ENCODE assay signal across 1 cellular context in genomic region chr15:73935547-73935946, GRCh38.
TF ChIP-seq lines count a peak whose summit lies in the region.

No MANE protein-coding gene starts in this region.

TF ChIP-seq in WTC11, 78 proteins besides CTCF, POLR2A, EP300 and RAD21:
- TF ChIP-seq, protein P1, sequence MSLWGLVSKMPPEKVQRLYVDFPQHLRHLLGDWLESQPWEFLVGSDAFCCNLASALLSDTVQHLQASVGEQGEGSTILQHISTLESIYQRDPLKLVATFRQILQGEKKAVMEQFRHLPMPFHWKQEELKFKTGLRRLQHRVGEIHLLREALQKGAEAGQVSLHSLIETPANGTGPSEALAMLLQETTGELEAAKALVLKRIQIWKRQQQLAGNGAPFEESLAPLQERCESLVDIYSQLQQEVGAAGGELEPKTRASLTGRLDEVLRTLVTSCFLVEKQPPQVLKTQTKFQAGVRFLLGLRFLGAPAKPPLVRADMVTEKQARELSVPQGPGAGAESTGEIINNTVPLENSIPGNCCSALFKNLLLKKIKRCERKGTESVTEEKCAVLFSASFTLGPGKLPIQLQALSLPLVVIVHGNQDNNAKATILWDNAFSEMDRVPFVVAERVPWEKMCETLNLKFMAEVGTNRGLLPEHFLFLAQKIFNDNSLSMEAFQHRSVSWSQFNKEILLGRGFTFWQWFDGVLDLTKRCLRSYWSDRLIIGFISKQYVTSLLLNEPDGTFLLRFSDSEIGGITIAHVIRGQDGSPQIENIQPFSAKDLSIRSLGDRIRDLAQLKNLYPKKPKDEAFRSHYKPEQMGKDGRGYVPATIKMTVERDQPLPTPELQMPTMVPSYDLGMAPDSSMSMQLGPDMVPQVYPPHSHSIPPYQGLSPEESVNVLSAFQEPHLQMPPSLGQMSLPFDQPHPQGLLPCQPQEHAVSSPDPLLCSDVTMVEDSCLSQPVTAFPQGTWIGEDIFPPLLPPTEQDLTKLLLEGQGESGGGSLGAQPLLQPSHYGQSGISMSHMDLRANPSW (CRISPR knock-in tag; conservative IDR thresholded peaks at IDR 0.05; ENCODE audit: low read depth): no peak
- TF ChIP-seq SMAD3 (CRISPR knock-in tag; IDR thresholded peaks at IDR 0.05; ENCODE audit: borderline replicate concordance): no peak
- TF ChIP-seq MXD4 (CRISPR knock-in tag; IDR thresholded peaks at IDR 0.05; ENCODE audit: borderline replicate concordance): no peak
- no peak for TF ChIP-seq SOX15 (CRISPR knock-in tag; IDR thresholded peaks at IDR 0.05)
- TF ChIP-seq, protein P2, sequence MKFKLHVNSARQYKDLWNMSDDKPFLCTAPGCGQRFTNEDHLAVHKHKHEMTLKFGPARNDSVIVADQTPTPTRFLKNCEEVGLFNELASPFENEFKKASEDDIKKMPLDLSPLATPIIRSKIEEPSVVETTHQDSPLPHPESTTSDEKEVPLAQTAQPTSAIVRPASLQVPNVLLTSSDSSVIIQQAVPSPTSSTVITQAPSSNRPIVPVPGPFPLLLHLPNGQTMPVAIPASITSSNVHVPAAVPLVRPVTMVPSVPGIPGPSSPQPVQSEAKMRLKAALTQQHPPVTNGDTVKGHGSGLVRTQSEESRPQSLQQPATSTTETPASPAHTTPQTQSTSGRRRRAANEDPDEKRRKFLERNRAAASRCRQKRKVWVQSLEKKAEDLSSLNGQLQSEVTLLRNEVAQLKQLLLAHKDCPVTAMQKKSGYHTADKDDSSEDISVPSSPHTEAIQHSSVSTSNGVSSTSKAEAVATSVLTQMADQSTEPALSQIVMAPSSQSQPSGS (CRISPR knock-in tag; IDR thresholded peaks at IDR 0.05; ENCODE audit: borderline replicate concordance, low read depth): no peak
- TF ChIP-seq PRRX2 (CRISPR knock-in tag; IDR thresholded peaks at IDR 0.05): no peak
- TF ChIP-seq ZNF219 (CRISPR knock-in tag; IDR thresholded peaks at IDR 0.05; ENCODE audit: borderline replicate concordance): no peak
- no peak for TF ChIP-seq ZNF263 (CRISPR knock-in tag; IDR thresholded peaks at IDR 0.05; ENCODE audit: low read depth)
- TF ChIP-seq, protein P3, sequence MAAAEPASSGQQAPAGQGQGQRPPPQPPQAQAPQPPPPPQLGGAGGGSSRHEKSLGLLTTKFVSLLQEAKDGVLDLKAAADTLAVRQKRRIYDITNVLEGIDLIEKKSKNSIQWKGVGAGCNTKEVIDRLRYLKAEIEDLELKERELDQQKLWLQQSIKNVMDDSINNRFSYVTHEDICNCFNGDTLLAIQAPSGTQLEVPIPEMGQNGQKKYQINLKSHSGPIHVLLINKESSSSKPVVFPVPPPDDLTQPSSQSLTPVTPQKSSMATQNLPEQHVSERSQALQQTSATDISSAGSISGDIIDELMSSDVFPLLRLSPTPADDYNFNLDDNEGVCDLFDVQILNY (CRISPR knock-in tag; IDR thresholded peaks at IDR 0.05): no peak
- no peak for TF ChIP-seq ATF1 (CRISPR knock-in tag; IDR thresholded peaks at IDR 0.05)
- no peak for TF ChIP-seq ZNF317 (CRISPR knock-in tag; IDR thresholded peaks at IDR 0.05; ENCODE audit: borderline replicate concordance, low read depth)
- TF ChIP-seq, protein P4, sequence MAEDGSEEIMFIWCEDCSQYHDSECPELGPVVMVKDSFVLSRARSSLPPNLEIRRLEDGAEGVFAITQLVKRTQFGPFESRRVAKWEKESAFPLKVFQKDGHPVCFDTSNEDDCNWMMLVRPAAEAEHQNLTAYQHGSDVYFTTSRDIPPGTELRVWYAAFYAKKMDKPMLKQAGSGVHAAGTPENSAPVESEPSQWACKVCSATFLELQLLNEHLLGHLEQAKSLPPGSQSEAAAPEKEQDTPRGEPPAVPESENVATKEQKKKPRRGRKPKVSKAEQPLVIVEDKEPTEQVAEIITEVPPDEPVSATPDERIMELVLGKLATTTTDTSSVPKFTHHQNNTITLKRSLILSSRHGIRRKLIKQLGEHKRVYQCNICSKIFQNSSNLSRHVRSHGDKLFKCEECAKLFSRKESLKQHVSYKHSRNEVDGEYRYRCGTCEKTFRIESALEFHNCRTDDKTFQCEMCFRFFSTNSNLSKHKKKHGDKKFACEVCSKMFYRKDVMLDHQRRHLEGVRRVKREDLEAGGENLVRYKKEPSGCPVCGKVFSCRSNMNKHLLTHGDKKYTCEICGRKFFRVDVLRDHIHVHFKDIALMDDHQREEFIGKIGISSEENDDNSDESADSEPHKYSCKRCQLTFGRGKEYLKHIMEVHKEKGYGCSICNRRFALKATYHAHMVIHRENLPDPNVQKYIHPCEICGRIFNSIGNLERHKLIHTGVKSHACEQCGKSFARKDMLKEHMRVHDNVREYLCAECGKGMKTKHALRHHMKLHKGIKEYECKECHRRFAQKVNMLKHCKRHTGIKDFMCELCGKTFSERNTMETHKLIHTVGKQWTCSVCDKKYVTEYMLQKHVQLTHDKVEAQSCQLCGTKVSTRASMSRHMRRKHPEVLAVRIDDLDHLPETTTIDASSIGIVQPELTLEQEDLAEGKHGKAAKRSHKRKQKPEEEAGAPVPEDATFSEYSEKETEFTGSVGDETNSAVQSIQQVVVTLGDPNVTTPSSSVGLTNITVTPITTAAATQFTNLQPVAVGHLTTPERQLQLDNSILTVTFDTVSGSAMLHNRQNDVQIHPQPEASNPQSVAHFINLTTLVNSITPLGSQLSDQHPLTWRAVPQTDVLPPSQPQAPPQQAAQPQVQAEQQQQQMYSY (CRISPR knock-in tag; IDR thresholded peaks at IDR 0.05): no peak
- no peak for TF ChIP-seq FOXJ3 (CRISPR knock-in tag; IDR thresholded peaks at IDR 0.05; ENCODE audit: borderline replicate concordance)
- TF ChIP-seq MYBL2 (CRISPR knock-in tag; IDR thresholded peaks at IDR 0.05): no peak
- TF ChIP-seq, protein P5, sequence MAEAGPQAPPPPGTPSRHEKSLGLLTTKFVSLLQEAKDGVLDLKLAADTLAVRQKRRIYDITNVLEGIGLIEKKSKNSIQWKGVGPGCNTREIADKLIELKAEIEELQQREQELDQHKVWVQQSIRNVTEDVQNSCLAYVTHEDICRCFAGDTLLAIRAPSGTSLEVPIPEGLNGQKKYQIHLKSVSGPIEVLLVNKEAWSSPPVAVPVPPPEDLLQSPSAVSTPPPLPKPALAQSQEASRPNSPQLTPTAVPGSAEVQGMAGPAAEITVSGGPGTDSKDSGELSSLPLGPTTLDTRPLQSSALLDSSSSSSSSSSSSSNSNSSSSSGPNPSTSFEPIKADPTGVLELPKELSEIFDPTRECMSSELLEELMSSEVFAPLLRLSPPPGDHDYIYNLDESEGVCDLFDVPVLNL (CRISPR knock-in tag; IDR thresholded peaks at IDR 0.05; ENCODE audit: borderline replicate concordance, low read depth): no peak
- no peak for TF ChIP-seq RELA (CRISPR knock-in tag; IDR thresholded peaks at IDR 0.05; ENCODE audit: borderline replicate concordance)
- TF ChIP-seq NR3C1 (CRISPR knock-in tag; conservative IDR thresholded peaks at IDR 0.05; ENCODE audit: low read depth): no peak
- TF ChIP-seq, protein P6, sequence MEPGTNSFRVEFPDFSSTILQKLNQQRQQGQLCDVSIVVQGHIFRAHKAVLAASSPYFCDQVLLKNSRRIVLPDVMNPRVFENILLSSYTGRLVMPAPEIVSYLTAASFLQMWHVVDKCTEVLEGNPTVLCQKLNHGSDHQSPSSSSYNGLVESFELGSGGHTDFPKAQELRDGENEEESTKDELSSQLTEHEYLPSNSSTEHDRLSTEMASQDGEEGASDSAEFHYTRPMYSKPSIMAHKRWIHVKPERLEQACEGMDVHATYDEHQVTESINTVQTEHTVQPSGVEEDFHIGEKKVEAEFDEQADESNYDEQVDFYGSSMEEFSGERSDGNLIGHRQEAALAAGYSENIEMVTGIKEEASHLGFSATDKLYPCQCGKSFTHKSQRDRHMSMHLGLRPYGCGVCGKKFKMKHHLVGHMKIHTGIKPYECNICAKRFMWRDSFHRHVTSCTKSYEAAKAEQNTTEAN (CRISPR knock-in tag; IDR thresholded peaks at IDR 0.05): no peak
